1 cellular context compared by ENCODE assay signal in the genomic region with DNA sequence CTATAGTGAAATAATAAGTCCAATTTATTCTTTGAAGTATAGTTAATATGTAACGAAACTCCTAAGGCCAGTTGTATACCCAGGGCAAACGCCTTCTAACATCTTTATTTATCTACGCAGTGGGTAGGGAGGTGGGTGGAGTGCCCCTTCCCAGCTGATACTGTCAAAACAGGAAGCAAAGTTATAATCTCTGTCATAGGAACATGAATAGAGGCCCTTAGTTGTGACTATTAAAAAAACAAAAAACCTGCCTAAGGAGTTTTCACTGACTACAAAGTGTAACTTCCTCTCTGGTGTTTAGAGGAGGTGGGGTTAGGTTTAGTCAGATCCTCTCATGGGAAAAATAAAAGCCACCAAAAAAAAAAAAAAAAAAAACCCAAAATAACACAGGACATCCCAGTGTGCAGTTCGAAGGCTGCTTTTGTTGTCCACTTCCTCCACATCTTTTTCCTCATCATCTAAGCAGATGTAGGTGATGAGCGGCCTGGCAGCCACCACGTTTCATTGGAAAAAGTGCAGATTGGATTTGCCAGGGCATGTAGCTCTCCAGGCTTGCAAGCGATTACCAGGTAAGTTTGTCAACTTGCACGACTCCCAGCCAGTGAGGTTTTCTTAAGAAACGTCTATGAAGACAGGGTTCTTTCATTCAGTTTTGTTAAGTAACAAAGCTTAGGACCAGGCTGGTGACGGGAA.
TF ChIP-seq lines count a peak whose summit lies in the region.

No MANE protein-coding gene starts in this region.

TF ChIP-seq in HepG2, 621 proteins besides CTCF, POLR2A, EP300 and RAD21 (continued from another document and continues in another):
- 0 out of 2 replicates have a peak, but pooled peaks have one; percentile 51 for TF ChIP-seq TP53 (CRISPR knock-in tag; conservative IDR thresholded peaks at IDR 0.05)
- peak; percentile 36; the same call in 1 of the 2 replicates for TF ChIP-seq ARNT2 (CRISPR knock-in tag; IDR thresholded peaks at IDR 0.05; ENCODE audit: low read depth)
- TF ChIP-seq ZNF101 (CRISPR knock-in tag; IDR thresholded peaks at IDR 0.05; ENCODE audit: borderline replicate concordance, low read depth): no peak
- TF ChIP-seq, protein P1, sequence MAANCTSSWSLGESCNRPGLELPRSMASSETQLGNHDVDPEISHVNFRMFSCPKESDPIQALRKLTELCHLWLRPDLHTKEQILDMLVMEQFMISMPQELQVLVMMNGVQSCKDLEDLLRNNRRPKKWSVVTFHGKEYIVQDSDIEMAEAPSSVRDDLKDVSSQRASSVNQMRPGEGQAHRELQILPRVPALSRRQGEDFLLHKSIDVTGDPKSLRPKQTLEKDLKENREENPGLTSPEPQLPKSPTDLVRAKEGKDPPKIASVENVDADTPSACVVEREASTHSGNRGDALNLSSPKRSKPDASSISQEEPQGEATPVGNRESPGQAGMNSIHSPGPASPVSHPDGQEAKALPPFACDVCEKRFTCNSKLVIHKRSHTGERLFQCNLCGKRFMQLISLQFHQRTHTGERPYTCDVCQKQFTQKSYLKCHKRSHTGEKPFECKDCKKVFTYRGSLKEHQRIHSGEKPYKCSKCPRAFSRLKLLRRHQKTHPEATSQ (CRISPR knock-in tag; IDR thresholded peaks at IDR 0.05; ENCODE audit: borderline replicate concordance): peak; percentile 72; the same call in 1 of the 2 replicates
- TF ChIP-seq, protein P2, sequence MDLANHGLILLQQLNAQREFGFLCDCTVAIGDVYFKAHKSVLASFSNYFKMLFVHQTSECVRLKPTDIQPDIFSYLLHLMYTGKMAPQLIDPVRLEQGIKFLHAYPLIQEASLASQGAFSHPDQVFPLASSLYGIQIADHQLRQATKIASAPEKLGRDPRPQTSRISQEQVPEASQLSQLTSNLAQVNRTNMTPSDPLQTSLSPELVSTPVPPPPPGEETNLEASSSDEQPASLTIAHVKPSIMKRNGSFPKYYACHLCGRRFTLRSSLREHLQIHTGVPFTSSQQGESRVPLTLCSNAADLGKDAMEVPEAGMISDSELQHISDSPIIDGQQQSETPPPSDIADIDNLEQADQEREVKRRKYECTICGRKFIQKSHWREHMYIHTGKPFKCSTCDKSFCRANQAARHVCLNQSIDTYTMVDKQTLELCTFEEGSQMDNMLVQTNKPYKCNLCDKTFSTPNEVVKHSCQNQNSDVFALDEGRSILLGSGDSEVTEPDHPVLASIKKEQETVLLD (CRISPR knock-in tag; IDR thresholded peaks at IDR 0.05; ENCODE audit: low read depth): no peak
- peak; percentile 53; the same call in 1 of the 2 replicates for TF ChIP-seq ZNF12 (CRISPR knock-in tag; IDR thresholded peaks at IDR 0.05)
- TF ChIP-seq, protein P3, sequence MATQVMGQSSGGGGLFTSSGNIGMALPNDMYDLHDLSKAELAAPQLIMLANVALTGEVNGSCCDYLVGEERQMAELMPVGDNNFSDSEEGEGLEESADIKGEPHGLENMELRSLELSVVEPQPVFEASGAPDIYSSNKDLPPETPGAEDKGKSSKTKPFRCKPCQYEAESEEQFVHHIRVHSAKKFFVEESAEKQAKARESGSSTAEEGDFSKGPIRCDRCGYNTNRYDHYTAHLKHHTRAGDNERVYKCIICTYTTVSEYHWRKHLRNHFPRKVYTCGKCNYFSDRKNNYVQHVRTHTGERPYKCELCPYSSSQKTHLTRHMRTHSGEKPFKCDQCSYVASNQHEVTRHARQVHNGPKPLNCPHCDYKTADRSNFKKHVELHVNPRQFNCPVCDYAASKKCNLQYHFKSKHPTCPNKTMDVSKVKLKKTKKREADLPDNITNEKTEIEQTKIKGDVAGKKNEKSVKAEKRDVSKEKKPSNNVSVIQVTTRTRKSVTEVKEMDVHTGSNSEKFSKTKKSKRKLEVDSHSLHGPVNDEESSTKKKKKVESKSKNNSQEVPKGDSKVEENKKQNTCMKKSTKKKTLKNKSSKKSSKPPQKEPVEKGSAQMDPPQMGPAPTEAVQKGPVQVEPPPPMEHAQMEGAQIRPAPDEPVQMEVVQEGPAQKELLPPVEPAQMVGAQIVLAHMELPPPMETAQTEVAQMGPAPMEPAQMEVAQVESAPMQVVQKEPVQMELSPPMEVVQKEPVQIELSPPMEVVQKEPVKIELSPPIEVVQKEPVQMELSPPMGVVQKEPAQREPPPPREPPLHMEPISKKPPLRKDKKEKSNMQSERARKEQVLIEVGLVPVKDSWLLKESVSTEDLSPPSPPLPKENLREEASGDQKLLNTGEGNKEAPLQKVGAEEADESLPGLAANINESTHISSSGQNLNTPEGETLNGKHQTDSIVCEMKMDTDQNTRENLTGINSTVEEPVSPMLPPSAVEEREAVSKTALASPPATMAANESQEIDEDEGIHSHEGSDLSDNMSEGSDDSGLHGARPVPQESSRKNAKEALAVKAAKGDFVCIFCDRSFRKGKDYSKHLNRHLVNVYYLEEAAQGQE (IDR thresholded peaks at IDR 0.05; ENCODE audit: borderline replicate concordance in 1 of 2, low read depth in 1 of 2, low read length in 2 of 2): peak in 1 of 2 experiments; percentile 72; a peak in 1 of 4 replicates
- TF ChIP-seq ZNF816 (CRISPR knock-in tag; IDR thresholded peaks at IDR 0.05; ENCODE audit: borderline replicate concordance): 0 out of 2 replicates have a peak, but pooled peaks have one; percentile 44
- TF ChIP-seq, protein P4, sequence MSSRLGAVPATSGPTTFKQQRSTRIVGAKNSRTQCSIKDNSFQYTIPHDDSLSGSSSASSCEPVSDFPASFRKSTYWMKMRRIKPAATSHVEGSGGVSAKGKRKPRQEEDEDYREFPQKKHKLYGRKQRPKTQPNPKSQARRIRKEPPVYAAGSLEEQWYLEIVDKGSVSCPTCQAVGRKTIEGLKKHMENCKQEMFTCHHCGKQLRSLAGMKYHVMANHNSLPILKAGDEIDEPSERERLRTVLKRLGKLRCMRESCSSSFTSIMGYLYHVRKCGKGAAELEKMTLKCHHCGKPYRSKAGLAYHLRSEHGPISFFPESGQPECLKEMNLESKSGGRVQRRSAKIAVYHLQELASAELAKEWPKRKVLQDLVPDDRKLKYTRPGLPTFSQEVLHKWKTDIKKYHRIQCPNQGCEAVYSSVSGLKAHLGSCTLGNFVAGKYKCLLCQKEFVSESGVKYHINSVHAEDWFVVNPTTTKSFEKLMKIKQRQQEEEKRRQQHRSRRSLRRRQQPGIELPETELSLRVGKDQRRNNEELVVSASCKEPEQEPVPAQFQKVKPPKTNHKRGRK (CRISPR knock-in tag; IDR thresholded peaks at IDR 0.05): no peak
- TF ChIP-seq SP5 (CRISPR knock-in tag; IDR thresholded peaks at IDR 0.05; ENCODE audit: borderline replicate concordance, low read depth): peak; percentile 100
- TF ChIP-seq ZNF264 (CRISPR knock-in tag; IDR thresholded peaks at IDR 0.05): no peak
- TF ChIP-seq, protein P5, sequence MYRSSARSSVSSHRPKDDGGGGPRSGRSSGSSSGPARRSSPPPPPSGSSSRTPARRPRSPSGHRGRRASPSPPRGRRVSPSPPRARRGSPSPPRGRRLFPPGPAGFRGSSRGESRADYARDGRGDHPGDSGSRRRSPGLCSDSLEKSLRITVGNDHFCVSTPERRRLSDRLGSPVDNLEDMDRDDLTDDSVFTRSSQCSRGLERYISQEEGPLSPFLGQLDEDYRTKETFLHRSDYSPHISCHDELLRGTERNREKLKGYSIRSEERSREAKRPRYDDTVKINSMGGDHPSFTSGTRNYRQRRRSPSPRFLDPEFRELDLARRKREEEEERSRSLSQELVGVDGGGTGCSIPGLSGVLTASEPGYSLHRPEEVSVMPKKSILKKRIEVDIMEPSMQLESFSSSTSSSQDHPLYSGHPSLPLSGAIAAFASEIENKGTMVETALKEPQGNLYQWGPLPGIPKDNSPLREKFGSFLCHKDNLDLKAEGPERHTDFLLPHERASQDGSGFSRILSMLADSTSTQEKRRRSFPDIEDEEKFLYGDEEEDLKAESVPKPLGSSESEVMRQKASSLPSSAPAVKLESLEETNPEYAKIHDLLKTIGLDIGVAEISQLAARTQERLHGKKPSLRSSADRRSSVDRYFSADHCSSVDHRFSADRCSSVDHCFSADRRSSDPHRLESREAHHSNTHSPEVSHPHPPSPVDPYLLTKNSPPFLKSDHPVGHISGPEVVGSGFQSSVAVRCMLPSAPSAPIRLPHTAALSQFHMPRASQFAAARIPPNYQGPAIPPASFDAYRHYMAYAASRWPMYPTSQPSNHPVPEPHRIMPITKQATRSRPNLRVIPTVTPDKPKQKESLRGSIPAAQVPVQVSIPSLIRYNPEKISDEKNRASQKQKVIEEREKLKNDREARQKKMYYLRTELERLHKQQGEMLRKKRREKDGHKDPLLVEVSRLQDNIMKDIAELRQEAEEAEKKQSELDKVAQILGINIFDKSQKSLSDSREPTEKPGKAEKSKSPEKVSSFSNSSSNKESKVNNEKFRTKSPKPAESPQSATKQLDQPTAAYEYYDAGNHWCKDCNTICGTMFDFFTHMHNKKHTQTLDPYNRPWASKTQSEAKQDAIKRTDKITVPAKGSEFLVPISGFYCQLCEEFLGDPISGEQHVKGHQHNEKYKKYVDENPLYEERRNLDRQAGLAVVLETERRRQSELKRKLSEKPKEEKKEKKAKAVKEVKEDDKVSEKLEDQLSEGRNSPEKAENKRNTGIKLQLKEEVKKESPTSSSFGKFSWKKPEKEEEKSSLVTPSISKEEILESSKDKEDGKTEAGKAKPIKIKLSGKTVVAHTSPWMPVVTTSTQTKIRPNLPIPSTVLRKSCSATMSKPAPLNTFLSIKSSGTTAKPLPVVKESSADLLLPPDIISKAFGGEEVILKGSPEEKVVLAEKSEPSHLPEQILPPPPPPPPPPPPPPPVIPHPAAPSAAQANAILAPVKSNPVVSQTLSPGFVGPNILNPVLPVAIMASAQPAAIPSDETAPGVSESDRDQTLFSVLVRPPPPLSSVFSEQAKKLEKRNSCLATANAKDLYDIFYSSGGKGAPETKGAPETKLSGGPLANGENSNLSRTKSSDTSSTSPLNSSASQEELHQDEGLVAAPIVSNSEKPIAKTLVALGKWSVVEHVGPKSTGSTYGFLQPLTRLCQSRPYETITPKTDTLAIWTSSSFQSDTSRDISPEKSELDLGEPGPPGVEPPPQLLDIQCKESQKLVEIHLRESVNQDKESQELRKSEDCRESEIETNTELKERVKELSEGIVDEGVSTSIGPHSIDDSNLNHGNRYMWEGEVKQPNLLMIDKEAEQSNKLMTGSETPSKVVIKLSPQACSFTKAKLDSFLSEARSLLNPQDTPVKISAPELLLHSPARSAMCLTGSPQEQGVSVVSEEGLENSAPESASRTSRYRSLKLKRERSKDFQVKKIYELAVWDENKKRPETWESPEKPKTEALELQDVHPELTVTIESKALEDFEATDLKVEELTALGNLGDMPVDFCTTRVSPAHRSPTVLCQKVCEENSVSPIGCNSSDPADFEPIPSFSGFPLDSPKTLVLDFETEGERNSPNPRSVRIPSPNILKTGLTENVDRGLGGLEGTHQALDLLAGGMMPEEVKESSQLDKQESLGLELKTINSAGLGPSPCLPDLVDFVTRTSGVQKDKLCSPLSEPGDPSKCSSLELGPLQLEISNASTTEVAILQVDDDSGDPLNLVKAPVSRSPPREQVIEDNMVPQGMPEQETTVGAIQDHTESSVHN (CRISPR knock-in tag; IDR thresholded peaks at IDR 0.05): peak; percentile 82; the same call in 1 of the 2 replicates
- peak; percentile 70; the same call in 1 of the 2 replicates for TF ChIP-seq CCDC6 (CRISPR knock-in tag; IDR thresholded peaks at IDR 0.05)
- TF ChIP-seq ZNF781 (CRISPR knock-in tag; IDR thresholded peaks at IDR 0.05; ENCODE audit: borderline replicate concordance, not compliant biosample characterization): peak; percentile 54
- TF ChIP-seq, protein P6, sequence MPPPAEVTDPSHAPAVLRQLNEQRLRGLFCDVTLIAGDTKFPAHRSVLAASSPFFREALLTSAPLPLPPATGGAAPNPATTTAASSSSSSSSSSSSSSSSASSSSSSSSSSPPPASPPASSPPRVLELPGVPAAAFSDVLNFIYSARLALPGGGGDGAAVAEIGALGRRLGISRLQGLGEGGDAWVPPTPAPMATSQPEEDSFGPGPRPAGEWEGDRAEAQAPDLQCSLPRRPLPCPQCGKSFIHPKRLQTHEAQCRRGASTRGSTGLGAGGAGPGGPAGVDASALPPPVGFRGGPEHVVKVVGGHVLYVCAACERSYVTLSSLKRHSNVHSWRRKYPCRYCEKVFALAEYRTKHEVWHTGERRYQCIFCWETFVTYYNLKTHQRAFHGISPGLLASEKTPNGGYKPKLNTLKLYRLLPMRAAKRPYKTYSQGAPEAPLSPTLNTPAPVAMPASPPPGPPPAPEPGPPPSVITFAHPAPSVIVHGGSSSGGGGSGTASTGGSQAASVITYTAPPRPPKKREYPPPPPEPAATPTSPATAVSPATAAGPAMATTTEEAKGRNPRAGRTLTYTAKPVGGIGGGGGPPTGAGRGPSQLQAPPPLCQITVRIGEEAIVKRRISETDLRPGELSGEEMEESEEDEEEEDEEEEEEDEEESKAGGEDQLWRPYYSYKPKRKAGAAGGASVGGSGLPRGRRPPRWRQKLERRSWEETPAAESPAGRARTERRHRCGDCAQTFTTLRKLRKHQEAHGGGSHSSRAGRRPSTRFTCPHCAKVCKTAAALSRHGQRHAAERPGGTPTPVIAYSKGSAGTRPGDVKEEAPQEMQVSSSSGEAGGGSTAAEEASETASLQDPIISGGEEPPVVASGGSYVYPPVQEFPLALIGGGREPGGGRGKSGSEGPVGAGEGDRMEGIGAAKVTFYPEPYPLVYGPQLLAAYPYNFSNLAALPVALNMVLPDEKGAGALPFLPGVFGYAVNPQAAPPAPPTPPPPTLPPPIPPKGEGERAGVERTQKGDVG (CRISPR knock-in tag; IDR thresholded peaks at IDR 0.05; ENCODE audit: borderline replicate concordance): peak; percentile 44; the same call in 1 of the 2 replicates
- TF ChIP-seq BCL6 (CRISPR knock-in tag; IDR thresholded peaks at IDR 0.05): peak; percentile 94
- no peak for TF ChIP-seq ATF7 (IDR thresholded peaks at IDR 0.05)
- peak; percentile 38; the same call in 1 of the 2 replicates for TF ChIP-seq ATF7 (CRISPR knock-in tag; IDR thresholded peaks at IDR 0.05)
- no peak for TF ChIP-seq NFATC3 (CRISPR knock-in tag; IDR thresholded peaks at IDR 0.05)
- TF ChIP-seq SMAD3 (CRISPR knock-in tag; IDR thresholded peaks at IDR 0.05): peak; percentile 88
- TF ChIP-seq, protein P7, sequence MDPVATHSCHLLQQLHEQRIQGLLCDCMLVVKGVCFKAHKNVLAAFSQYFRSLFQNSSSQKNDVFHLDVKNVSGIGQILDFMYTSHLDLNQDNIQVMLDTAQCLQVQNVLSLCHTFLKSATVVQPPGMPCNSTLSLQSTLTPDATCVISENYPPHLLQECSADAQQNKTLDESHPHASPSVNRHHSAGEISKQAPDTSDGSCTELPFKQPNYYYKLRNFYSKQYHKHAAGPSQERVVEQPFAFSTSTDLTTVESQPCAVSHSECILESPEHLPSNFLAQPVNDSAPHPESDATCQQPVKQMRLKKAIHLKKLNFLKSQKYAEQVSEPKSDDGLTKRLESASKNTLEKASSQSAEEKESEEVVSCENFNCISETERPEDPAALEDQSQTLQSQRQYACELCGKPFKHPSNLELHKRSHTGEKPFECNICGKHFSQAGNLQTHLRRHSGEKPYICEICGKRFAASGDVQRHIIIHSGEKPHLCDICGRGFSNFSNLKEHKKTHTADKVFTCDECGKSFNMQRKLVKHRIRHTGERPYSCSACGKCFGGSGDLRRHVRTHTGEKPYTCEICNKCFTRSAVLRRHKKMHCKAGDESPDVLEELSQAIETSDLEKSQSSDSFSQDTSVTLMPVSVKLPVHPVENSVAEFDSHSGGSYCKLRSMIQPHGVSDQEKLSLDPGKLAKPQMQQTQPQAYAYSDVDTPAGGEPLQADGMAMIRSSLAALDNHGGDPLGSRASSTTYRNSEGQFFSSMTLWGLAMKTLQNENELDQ (CRISPR knock-in tag; IDR thresholded peaks at IDR 0.05; ENCODE audit: borderline replicate concordance): no peak
- no peak for TF ChIP-seq CEBPB (IDR thresholded peaks at IDR 0.05; ENCODE audit: borderline replicate concordance, low read depth, low read length)
- peak; percentile 58 for TF ChIP-seq ZBTB7B (CRISPR knock-in tag; IDR thresholded peaks at IDR 0.05)
- TF ChIP-seq MEF2D (CRISPR knock-in tag; IDR thresholded peaks at IDR 0.05): peak; percentile 64; the same call in 1 of the 2 replicates
- TF ChIP-seq PTBP1 (IDR thresholded peaks at IDR 0.05; ENCODE audit: low read depth, low read length, poor library complexity, severe bottlenecking): no peak
- 0 out of 2 replicates have a peak, but pooled peaks have one; percentile 18 for TF ChIP-seq JUND (CRISPR knock-in tag; IDR thresholded peaks at IDR 0.05)
